Comparison of ENCODE assay signal across 8 cellular contexts in the genomic region with DNA sequence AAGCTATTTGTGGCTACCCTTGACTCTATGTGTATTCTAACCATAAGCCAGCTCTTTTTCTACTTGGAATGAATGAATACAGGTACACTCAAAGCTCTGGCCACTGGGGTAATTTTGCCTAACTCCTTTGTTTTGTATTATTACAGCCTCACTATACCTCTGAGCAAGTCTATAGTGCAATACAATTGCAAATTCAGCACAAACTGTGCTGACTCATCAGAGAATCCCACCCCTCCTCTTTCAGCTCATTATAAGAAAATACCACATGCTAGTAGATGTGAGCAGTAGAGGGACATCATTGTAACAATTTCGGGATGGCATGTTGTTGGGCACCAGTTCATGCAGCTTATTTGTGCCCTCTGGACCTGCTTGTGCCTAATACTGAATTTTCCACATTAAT.
"Had no signal": no experiment of that assay in that cellular context is flagged by ENCODE, and none has a peak within 500 bp of the region (broad histone marks: within the 10 kb centered on the region; RNA-seq: fewer than 3 reads in every experiment).

No MANE protein-coding gene starts in this region.

- H3K4me2 ChIP-seq: KMS-11 had no signal

- ATAC-seq: K562 had no signal

- H3K4me3 Mint-ChIP-seq: IgD-negative memory B cell had no signal

- H3K36me3 Mint-ChIP-seq: IgD-negative memory B cell had no signal

- H3K27ac ChIP-seq: HL-60, KMS-11 had no signal

- DNase-seq: IMR-90, KBM-7, KG1 had no signal

- H3K9ac ChIP-seq: KMS-11 had no signal

- H3K27me3 Mint-ChIP-seq: IgD-negative memory B cell had no signal

- H3K4me3 ChIP-seq: K562 had no signal

- H3K27ac Mint-ChIP-seq: IgD-negative memory B cell had no signal

- FAIRE-seq: HTR-8/SVneo, K562 had no signal

- H3K4me1 Mint-ChIP-seq: IgD-negative memory B cell had no signal
